Comparison of ENCODE assay signal across 1 cellular context in the genomic region with DNA sequence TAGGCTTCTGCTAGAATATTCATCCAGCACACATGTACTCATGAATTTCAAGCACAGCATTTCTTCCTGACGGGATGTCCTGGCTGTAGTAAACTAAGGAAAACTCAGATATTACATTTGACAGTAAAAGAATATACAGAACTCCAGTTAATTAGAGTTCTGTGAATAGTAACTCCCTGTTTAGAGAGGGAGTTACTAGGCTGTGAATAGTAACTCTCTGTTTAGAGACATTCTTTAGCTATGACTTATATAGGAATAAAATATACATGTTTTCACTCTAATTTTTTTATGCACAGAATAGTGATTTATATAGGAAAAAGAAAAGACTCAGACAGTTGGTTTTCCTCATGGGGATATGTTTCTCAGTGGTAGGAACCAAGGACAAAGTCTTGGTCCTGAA.
TF ChIP-seq lines count a peak whose summit lies in the region.

No MANE protein-coding gene starts in this region.

TF ChIP-seq in IMR-90, 13 proteins besides CTCF, POLR2A, EP300 and RAD21 (continued from another document):
- TF ChIP-seq MXI1 (IDR thresholded peaks at IDR 0.05; ENCODE audit: borderline replicate concordance, low read depth, low read length), result no peak
- TF ChIP-seq MAFK (IDR thresholded peaks at IDR 0.05; ENCODE audit: low read depth, low read length), result no peak
- TF ChIP-seq FOS (IDR thresholded peaks at IDR 0.05; ENCODE audit: low read depth, low read length), result no peak
- no peak for TF ChIP-seq CHD1 (IDR thresholded peaks at IDR 0.05; ENCODE audit: low read depth, low read length)
- no peak for TF ChIP-seq BHLHE40 (IDR thresholded peaks at IDR 0.05; ENCODE audit: low read depth, low read length)
TF ChIP-seq in IMR-90: peak in this region for 0.
